Comparison of ENCODE assay signal across 23 cellular contexts in genomic region chr16:10255728-10256127, GRCh38.
DNase-seq lines count a peak whose midpoint lies in the region; ATAC-seq, FAIRE-seq and TF ChIP-seq lines count a peak whose summit lies in the region.
"Had no signal": no experiment of that assay in that cellular context is flagged by ENCODE, and none has a peak within 500 bp of the region (broad histone marks: within the 10 kb centered on the region; RNA-seq: fewer than 3 reads in every experiment).

No MANE protein-coding gene starts in this region.

- H3K4ac ChIP-seq in H1 (replicated peaks; ENCODE audit: insufficient read length, low read depth, low read length): no peak overlapping the region

- no peak for TF ChIP-seq CTCF in right atrium auricular region (IDR thresholded peaks at IDR 0.05)
- TF ChIP-seq CTCF in H1 (IDR thresholded peaks at IDR 0.05; ENCODE audit: control extremely low read depth in 1 of 3, insufficient read depth in 1 of 3, low read depth in 1 of 3, low read length in 3 of 3): no peak
- no peak for TF ChIP-seq CTCF in esophagus muscularis mucosa (IDR thresholded peaks at IDR 0.05)

- no peak overlapping the region for H3K18ac ChIP-seq in H1 (ENCODE audit: extremely low read depth, low read length)

- peaks cover 30 to 43% of the 10 kb centered on the region in 2 donors for H3K4me1 Mint-ChIP-seq in stimulated activated naive B cell treated with anti-CD40 and anti-IgM and Interleukin-4, amounts not matched to agents 10 μg/mL and 1 μg/mL and 100 μg/mL, for 72 hours

- H2BK20ac ChIP-seq in H1 (ENCODE audit: low read length): no peak overlapping the region

- H4K5ac ChIP-seq in H1 (ENCODE audit: insufficient read length, low read depth, low read length): no peak overlapping the region

- peak overlapping the region; percentile 42 for H3K27ac Mint-ChIP-seq in stimulated activated naive B cell treated with anti-CD40 and anti-IgM and Interleukin-4, amounts not matched to agents 10 μg/mL and 1 μg/mL and 100 μg/mL, for 72 hours
- H3K27ac Mint-ChIP-seq: CD4-positive, alpha-beta T cell had no signal

- DNase-seq in Right ventricle myocardium superior: no peak
- no peak for DNase-seq in right atrium auricular region (ENCODE audit: low spot score)
- DNase-seq in H1 (ENCODE audit: low read depth in 1 of 2, low spot score in 2 of 2): no peak
- DNase-seq in right cardiac atrium: no peak
- DNase-seq in stimulated activated naive B cell treated with anti-CD40 and anti-IgM and Interleukin-4, amounts not matched to agents 10 μg/mL and 1 μg/mL and 100 μg/mL, for 72 hours: no peak
- DNase-seq in AG20443 (ENCODE audit: low spot score): no peak
- DNase-seq in RPMI8226: no peak
- no peak for DNase-seq in esophagus muscularis mucosa (ENCODE audit: extremely low spot score)
- DNase-seq: BE2C; CD4-positive, alpha-beta T cell; DMS153; GF-D8; HCEC 1CT; Karpas-422; MG63; NCI-H1048; NCI-H1436; NCI-H2029 treated with DMSO at 0.1 percent for 48 hours; NCI-H2171; NCI-H526 had no signal

- H3K4me2 ChIP-seq in H1 (ENCODE audit: insufficient read depth in 1 of 2, low read depth in 2 of 2, low read length in 2 of 2): no peak overlapping the region

- H3K4me1 ChIP-seq in right atrium auricular region: peaks cover 0 to 7% of the 10 kb centered on the region in 2 donors
- peaks cover 0 to 8% (median 0%) of the 10 kb centered on the region in 4 experiments; a peak in 2 of 7 replicates for H3K4me1 ChIP-seq in H1 (replicated peaks in 1 of 4; ENCODE audit: control insufficient read depth in 3 of 4, insufficient read depth in 4 of 4, low read length in 3 of 4)
- H3K4me1 ChIP-seq in right cardiac atrium (ENCODE audit: control insufficient read depth, insufficient read depth, low read length): no peaks in the 10 kb centered on the region
- peaks cover 0 to 5% (median 0%) of the 10 kb centered on the region in 4 donors for H3K4me1 ChIP-seq in esophagus muscularis mucosa
- H3K4me1 ChIP-seq: BE2C had no signal

- H3K27ac ChIP-seq in right atrium auricular region (no peak overlapping the region), H1 (ENCODE audit: low read depth, low read length) (no peak overlapping the region), right cardiac atrium (ENCODE audit: low read length) (no peak overlapping the region), esophagus muscularis mucosa (replicated peaks in 1 of 4) (no peak overlapping the region)

- no peaks in the 10 kb centered on the region for H3K36me3 Mint-ChIP-seq in stimulated activated naive B cell treated with anti-CD40 and anti-IgM and Interleukin-4, amounts not matched to agents 10 μg/mL and 1 μg/mL and 100 μg/mL, for 72 hours
- H3K36me3 Mint-ChIP-seq: IgD-negative memory B cell had no signal

- no peak for TF ChIP-seq POLR2A in H1 (IDR thresholded peaks at IDR 0.05; ENCODE audit: control extremely low read depth in 1 of 2, low read depth in 2 of 2, low read length in 2 of 2)
- TF ChIP-seq POLR2A in esophagus muscularis mucosa (IDR thresholded peaks at IDR 0.05; ENCODE audit: low read depth): no peak

- peak; percentile 72 for ATAC-seq in Right ventricle myocardium superior (ENCODE audit: poor library complexity)
- ATAC-seq in right cardiac atrium: peak; percentile 74 to 82
- ATAC-seq in stimulated activated naive B cell treated with anti-CD40 and anti-IgM and Interleukin-4, amounts not matched to agents 10 μg/mL and 1 μg/mL and 100 μg/mL, for 72 hours (replicated peaks): no peak
- ATAC-seq: Panc1 had no signal

- H3K79me2 ChIP-seq in H1 (ENCODE audit: control insufficient read depth in 1 of 2, insufficient read depth in 2 of 2, low read length in 2 of 2): no peaks in the 10 kb centered on the region

- H3K36me3 ChIP-seq in right atrium auricular region (no peaks in the 10 kb centered on the region), H1 (ENCODE audit: control insufficient read depth in 2 of 4, insufficient read depth in 4 of 4, low read length in 3 of 4) (no peaks in the 10 kb centered on the region), esophagus muscularis mucosa (no peaks in the 10 kb centered on the region)
- H3K36me3 ChIP-seq: BE2C, MG63 had no signal

- no peaks in the 10 kb centered on the region for H4K20me1 ChIP-seq in H1 (replicated peaks in 1 of 2; ENCODE audit: control insufficient read depth in 1 of 2, insufficient read depth in 2 of 2, low read length in 2 of 2)

- H3K9me3 Mint-ChIP-seq in stimulated activated naive B cell treated with anti-CD40 and anti-IgM and Interleukin-4, amounts not matched to agents 10 μg/mL and 1 μg/mL and 100 μg/mL, for 72 hours: no peaks in the 10 kb centered on the region
- H3K9me3 Mint-ChIP-seq: CD4-positive, alpha-beta T cell had no signal

- no peaks in the 10 kb centered on the region for H3K27me3 ChIP-seq in right atrium auricular region
- H3K27me3 ChIP-seq in H1 (replicated peaks in 1 of 4; ENCODE audit: control insufficient read depth in 3 of 4, extremely low read depth in 1 of 4, insufficient read depth in 3 of 4, low read length in 3 of 4): 0 out of 7 replicates have a peak, but pooled peaks cover 0 to 2% (median 0%) of the 10 kb centered on the region in 4 experiments
- H3K27me3 ChIP-seq in right cardiac atrium (ENCODE audit: control insufficient read depth, insufficient read depth): no peaks in the 10 kb centered on the region
- H3K27me3 ChIP-seq in esophagus muscularis mucosa: peaks cover 0 to 42% (median 0%) of the 10 kb centered on the region in 4 donors
- H3K27me3 ChIP-seq: BE2C had no signal

- no peak for TF ChIP-seq RAD21 in H1 (IDR thresholded peaks at IDR 0.05 in 1 of 2, conservative IDR thresholded peaks at IDR 0.05 in 1 of 2; ENCODE audit: low read depth in 2 of 2, low read length in 2 of 2)

- no peak overlapping the region for H3K23ac ChIP-seq in H1 (ENCODE audit: insufficient read length)

- H3K9me3 ChIP-seq in right atrium auricular region (no peaks in the 10 kb centered on the region), H1 (ENCODE audit: insufficient read depth in 2 of 2, low read depth in 1 of 2, low read length in 1 of 2) (no peaks in the 10 kb centered on the region), right cardiac atrium (ENCODE audit: control insufficient read depth, low read length) (no peaks in the 10 kb centered on the region), esophagus muscularis mucosa (no peaks in the 10 kb centered on the region)
- H3K9me3 ChIP-seq: BE2C, MG63 had no signal

- H2BK120ac ChIP-seq in H1 (replicated peaks; ENCODE audit: low read depth, low read length): no peak overlapping the region

- no peak overlapping the region for H2AK5ac ChIP-seq in H1 (ENCODE audit: low read depth, low read length)

- H2BK12ac ChIP-seq in H1 (ENCODE audit: low read depth, low read length): no peak overlapping the region

- intact Hi-C loops in Right ventricle myocardium superior (cut with DNase I) (loop anchor here (5.0 kb wide), 2 partner anchors 257 to 482 kb away; no protein-coding TSS in a partner anchor), right cardiac atrium (cut with DNase I) (loop anchor here in 3 of 4 donors (2.0 to 10.0 kb wide), 4 partner anchors 253 to 479 kb away; no protein-coding TSS in a partner anchor), esophagus muscularis mucosa (cut with DNase I) (loop anchor here (2.0 kb wide), 1 partner anchor 481 kb away; no protein-coding TSS in a partner anchor)

- POLR2A ChIA-PET in H1 (lab: Charles Lee; ENCODE audit: partially characterized antibody): interaction anchor here (0.9 kb wide), 1 partner anchor 10 kb away, joined by 3 read pairs; no protein-coding TSS in a partner anchor

- H2BK15ac ChIP-seq in H1 (ENCODE audit: low read length): 0 out of 2 replicates have a peak overlapping the region, but pooled peaks have one; percentile 49

- H3K79me1 ChIP-seq in H1 (ENCODE audit: low read depth, low read length): no peaks in the 10 kb centered on the region

- WGBS in H1 (ENCODE audit: extremely low coverage in 1 of 2, insufficient coverage in 1 of 2, insufficient read length in 1 of 2, insufficient replicate concordance in 2 of 2, low coverage in 1 of 2, low lambda C conversion rate in 2 of 2, missing lambda C conversion rate in 1 of 2), 2 experiments: 81% methylated on average over 3 of the region's 3 CpGs; no CpG with 5 or more reads in 1 of the 2 experiments
- 41% methylated on average over 3 of the region's 3 CpGs for WGBS in right cardiac atrium
- WGBS in esophagus muscularis mucosa: 71% methylated on average over 3 of the region's 3 CpGs

- CTCF ChIA-PET in H1 (lab: Charles Lee; ENCODE audit: partially characterized antibody): interaction anchor here (0.9 to 2.6 kb wide), 14 partner anchors 8 to 997 kb away, joined by 3 to 14 read pairs (median 4); no protein-coding TSS in a partner anchor

- H3K27me3 Mint-ChIP-seq in stimulated activated naive B cell treated with anti-CD40 and anti-IgM and Interleukin-4, amounts not matched to agents 10 μg/mL and 1 μg/mL and 100 μg/mL, for 72 hours: peaks cover 7 to 15% of the 10 kb centered on the region in 2 donors

- no peak overlapping the region for H2AFZ ChIP-seq in H1 (ENCODE audit: low read length)

- no peak overlapping the region for H4K8ac ChIP-seq in H1 (ENCODE audit: extremely low read depth, insufficient read depth, low read length)

- H3K4me3 ChIP-seq in right atrium auricular region (no peak overlapping the region), H1 (ENCODE audit: extremely low read depth in 1 of 4, insufficient read depth in 2 of 4, low read depth in 3 of 4, low read length in 4 of 4) (no peak overlapping the region), right cardiac atrium (ENCODE audit: low read length) (no peak overlapping the region), esophagus muscularis mucosa (no peak overlapping the region)
- H3K4me3 ChIP-seq: MG63 had no signal

- peak overlapping the region; percentile 49; the same call in 1 of the 2 replicates for H2BK5ac ChIP-seq in H1 (ENCODE audit: low read depth, low read length)

- peak overlapping the region in 1 of 2 donors; percentile 66 for H3K4me3 Mint-ChIP-seq in stimulated activated naive B cell treated with anti-CD40 and anti-IgM and Interleukin-4, amounts not matched to agents 10 μg/mL and 1 μg/mL and 100 μg/mL, for 72 hours
- H3K4me3 Mint-ChIP-seq: CD4-positive, alpha-beta T cell had no signal

- H3K56ac ChIP-seq in H1 (replicated peaks; ENCODE audit: insufficient read length, low read depth, low read length): no peak overlapping the region

- H3K14ac ChIP-seq in H1 (ENCODE audit: insufficient read length): no peak overlapping the region

- H4K91ac ChIP-seq in H1 (replicated peaks; ENCODE audit: insufficient read length, low read length): no peak overlapping the region

- TF ChIP-seq EP300 in H1 (IDR thresholded peaks at IDR 0.05; ENCODE audit: borderline replicate concordance in 1 of 2, low read depth in 2 of 2, low read length in 2 of 2): no peak
- no peak for TF ChIP-seq EP300 in esophagus muscularis mucosa (IDR thresholded peaks at IDR 0.05)

- FAIRE-seq in H1 (lab: Jason Lieb, UNC): no peak
- FAIRE-seq: HTR-8/SVneo had no signal

- no peaks in the 10 kb centered on the region for H3K23me2 ChIP-seq in H1 (ENCODE audit: low read depth, low read length)

- no peak overlapping the region for H3K9ac ChIP-seq in H1 (replicated peaks in 1 of 4; ENCODE audit: extremely low read depth in 1 of 4, low read depth in 3 of 4, low read length in 3 of 4)

TF ChIP-seq in H1, 55 proteins besides CTCF, POLR2A, EP300 and RAD21:
- TF ChIP-seq GTF2F1 (IDR thresholded peaks at IDR 0.05; ENCODE audit: borderline replicate concordance, low read depth, low read length) (no peak), SP1 (IDR thresholded peaks at IDR 0.05; ENCODE audit: low read depth, low read length) (no peak)

Comparison
In these comparisons a context has a peak if more than half of its experiments do, and no peak if none do; other contexts are left out.
1. ATAC-seq: peak in Right ventricle myocardium superior (single experiment) and right cardiac atrium (2 of 2); none in stimulated activated naive B cell treated with anti-CD40 and anti-IgM and Interleukin-4, amounts not matched to agents 10 μg/mL and 1 μg/mL and 100 μg/mL, for 72 hours (0 of 2).